ENCODE assay signal across 18 cellular contexts in the genomic region with DNA sequence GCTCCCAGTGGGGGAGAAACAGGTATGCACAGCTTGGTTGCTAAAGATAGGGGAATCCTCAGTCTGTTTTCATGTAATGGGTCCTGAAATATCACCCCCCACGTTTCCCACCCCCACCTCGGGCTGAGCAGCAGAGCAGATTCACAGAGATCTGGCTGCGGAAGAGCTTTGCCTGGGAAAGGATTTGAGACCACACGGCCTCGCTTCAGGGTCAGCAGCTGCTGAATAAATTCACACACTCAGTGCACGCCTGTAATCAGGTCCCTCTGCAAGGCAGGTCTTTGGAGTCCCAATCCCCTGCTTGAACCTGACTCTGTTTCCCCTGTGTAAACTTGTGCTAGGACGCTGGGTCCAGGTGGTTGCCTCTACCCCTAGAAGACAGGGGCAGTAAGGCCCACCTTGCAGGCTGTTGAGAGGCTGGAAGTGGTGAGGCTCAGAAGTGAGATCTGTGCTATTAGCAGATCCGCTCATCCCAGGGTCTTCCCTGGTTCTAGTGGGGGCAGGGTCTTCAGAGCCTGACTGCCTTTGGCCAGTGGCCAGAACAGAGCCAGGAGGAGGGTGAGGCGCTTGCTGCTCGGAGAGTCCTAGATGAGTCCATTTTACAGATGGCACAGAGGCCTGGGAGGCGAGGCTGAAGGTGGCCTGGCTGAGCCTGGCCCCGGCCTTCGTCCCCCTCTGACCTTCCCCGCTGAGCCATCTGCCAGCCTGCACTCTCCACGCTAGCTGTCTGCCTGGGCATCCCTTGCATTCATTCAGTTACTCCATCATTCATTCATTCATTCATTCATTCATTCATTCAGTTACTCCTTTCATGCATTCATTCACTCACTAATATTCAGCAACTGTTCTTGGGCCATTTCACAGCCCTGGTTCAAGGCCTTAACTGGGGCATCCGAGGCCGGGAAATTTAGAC. TPM values are rescaled to one million over a fixed set of nuclear protein-coding genes. Genes with fewer than 3 reads are reported as not detected.
DNase-seq lines count a peak whose midpoint lies in the region; ATAC-seq, FAIRE-seq and TF ChIP-seq lines count a peak whose summit lies in the region.
"Had no signal": no experiment of that assay in that cellular context is flagged by ENCODE, and none has a peak within 500 bp of the region (broad histone marks: within the 10 kb centered on the region; RNA-seq: fewer than 3 reads in every experiment).

No MANE protein-coding gene starts in this region.

- 33% methylated on average over 16 of the region's 17 CpGs for WGBS in HepG2 (ENCODE audit: low lambda C conversion rate)
- 77 to 82% (median 81%) methylated on average over 15 to 17 of the region's 17 CpGs for WGBS in psoas muscle, 3 donors

- no TSS peak for BruUV-seq in HepG2 (replicated peaks; lab: Mats Ljungman, UMichigan)

- H3K79me2 ChIP-seq in HepG2 (ENCODE audit: insufficient read depth, low read length) = no peaks in the 10 kb centered on the region

- H4K20me1 ChIP-seq in HepG2 (ENCODE audit: insufficient read depth, low read length) = no peaks in the 10 kb centered on the region

- intact Hi-C loops in HepG2 (cut with micrococcal nuclease; ENCODE audit: unreplicated experiment) = no loop called here
- intact Hi-C loops in psoas muscle (cut with DNase I) = no loop called here

- H3K9me3 ChIP-seq in HEK293 (ENCODE audit: control insufficient read depth, insufficient read depth, low read depth, low read length) (no peaks in the 10 kb centered on the region), RWPE2 (ENCODE audit: severe bottlenecking) (no peaks in the 10 kb centered on the region), HepG2 (ENCODE audit: low read length) (no peaks in the 10 kb centered on the region), psoas muscle (no peaks in the 10 kb centered on the region)
- H3K9me3 ChIP-seq: BE2C, SJSA1 had no signal

- H3K27me3 ChIP-seq in RWPE2 (ENCODE audit: insufficient read depth, poor library complexity, severe bottlenecking) = no peaks in the 10 kb centered on the region
- H3K27me3 ChIP-seq in HepG2 (ENCODE audit: control insufficient read depth in 1 of 2, insufficient read depth in 2 of 2, low read length in 2 of 2) = peaks cover 12 to 56% of the 10 kb centered on the region in 2 experiments
- H3K27me3 ChIP-seq in psoas muscle (ENCODE audit: insufficient read depth in 3 of 3, low read length in 2 of 3) = no peaks in the 10 kb centered on the region
- H3K27me3 ChIP-seq: BE2C had no signal

- ATAC-seq in RWPE2 (ENCODE audit: low read depth) (no peak), HepG2 (no peak), psoas muscle (no peak), HG03457 (IDR thresholded peaks at IDR 0.05; ENCODE audit: unreplicated experiment) (no peak)
- ATAC-seq: Right ventricle myocardium inferior had no signal

- TF ChIP-seq CTCF in HEK293 (tag by site-specific recombination; IDR thresholded peaks at IDR 0.05) = no peak
- no peak for TF ChIP-seq CTCF in RWPE2 (IDR thresholded peaks at IDR 0.05; ENCODE audit: poor library complexity, severe bottlenecking)
- TF ChIP-seq CTCF in HepG2 (CRISPR knock-in tag; IDR thresholded peaks at IDR 0.05) = no peak
- no peak for TF ChIP-seq CTCF in psoas muscle (IDR thresholded peaks at IDR 0.05)

- no peak overlapping the region for H3K4me2 ChIP-seq in HepG2 (ENCODE audit: low read depth, low read length)

- H3K36me3 ChIP-seq in HEK293 (ENCODE audit: control insufficient read depth in 2 of 2, insufficient read depth in 1 of 2, low read length in 2 of 2) (no peaks in the 10 kb centered on the region), RWPE2 (ENCODE audit: low read depth) (no peaks in the 10 kb centered on the region), HepG2 (replicated peaks in 1 of 2; ENCODE audit: control insufficient read depth in 1 of 2, insufficient read depth in 2 of 2, low read length in 2 of 2) (no peaks in the 10 kb centered on the region), psoas muscle (ENCODE audit: insufficient read depth in 1 of 2, low read depth in 1 of 2) (no peaks in the 10 kb centered on the region)
- H3K36me3 ChIP-seq: BE2C, SJSA1 had no signal

- no peak for TF ChIP-seq RAD21 in HepG2 (CRISPR knock-in tag; IDR thresholded peaks at IDR 0.05)

- no peak overlapping the region for H2AFZ ChIP-seq in HepG2 (ENCODE audit: low read length)

- no peak overlapping the region for H3K9ac ChIP-seq in HepG2 (ENCODE audit: insufficient read depth, low read depth, low read length)

- H3K4me1 ChIP-seq in HEK293 (ENCODE audit: control insufficient read depth, insufficient read depth, low read length) = no peaks in the 10 kb centered on the region
- no peaks in the 10 kb centered on the region for H3K4me1 ChIP-seq in RWPE2 (ENCODE audit: insufficient read depth, poor library complexity, severe bottlenecking)
- H3K4me1 ChIP-seq in HepG2 (ENCODE audit: insufficient read depth, low read length) = 0 out of 2 replicates have a peak, but pooled peaks cover 7% of the 10 kb centered on the region
- no peaks in the 10 kb centered on the region for H3K4me1 ChIP-seq in psoas muscle
- H3K4me1 ChIP-seq: BE2C, SJSA1 had no signal

- peak; percentile 46 for DNase-seq in RWPE2 (ENCODE audit: low spot score)
- DNase-seq in HepG2 (ENCODE audit: low spot score) = no peak
- DNase-seq in psoas muscle = no peak
- no peak for DNase-seq in activated naive CD4-positive, alpha-beta T cell (lab: John Stamatoyannopoulos, UW)
- DNase-seq in ecto neural progenitor cell (ENCODE audit: low spot score) = no peak
- DNase-seq: BE2C, H9, MV-4-11, NCI-H1105 treated with DMSO at 0.1 percent for 48 hours, NCI-H2029 treated with DMSO at 0.1 percent for 48 hours, NCI-H226, NCI-H510A treated with DMSO at 0.1 percent for 48 hours, NCI-H748 treated with DMSO at 0.1 percent for 48 hours had no signal

- H3K4me3 ChIP-seq in HEK293 (ENCODE audit: low read depth, low read length) (no peak overlapping the region), RWPE2 (ENCODE audit: severe bottlenecking) (no peak overlapping the region), HepG2 (replicated peaks in 1 of 3; ENCODE audit: insufficient read depth in 1 of 3, low read depth in 2 of 3, low read length in 3 of 3) (no peak overlapping the region), psoas muscle (no peak overlapping the region)
- H3K4me3 ChIP-seq: SJSA1 had no signal

- CTCF ChIA-PET in HEK293 (lab: Yijun Ruan, JAX) = interaction anchor here (1.3 kb wide), 1 partner anchor 22 kb away, joined by 3 read pairs; no protein-coding TSS in a partner anchor
- CTCF ChIA-PET in HepG2 (lab: Yijun Ruan, JAX; ENCODE audit: low intra/inter-chr PET ratio, low total read pairs) = no interaction called here

- TF ChIP-seq EP300 in HepG2 (IDR thresholded peaks at IDR 0.05; ENCODE audit: low read depth in 2 of 2, low read length in 2 of 2) (no peak), HepG2 (CRISPR knock-in tag; IDR thresholded peaks at IDR 0.05; ENCODE audit: borderline replicate concordance) (no peak)

- POLR2A ChIA-PET in HEK293 (lab: Yijun Ruan, JAX) (interaction anchor here (1.0 kb wide), 1 partner anchor 15 kb away, joined by 4 read pairs; no protein-coding TSS in a partner anchor), HepG2 (lab: Yijun Ruan, JAX) (no interaction called here)

- FAIRE-seq in HepG2 (lab: Jason Lieb, UNC) = no peak
- FAIRE-seq: RCC 7860 had no signal

- in situ Hi-C loops in HepG2 (cut with HindIII; ENCODE audit: extremely low pct_ligation_motif_present, low pct_unique_long_range_greater_than_20kb) = no loop called here

- TF ChIP-seq POLR2A in HepG2 (IDR thresholded peaks at IDR 0.05; ENCODE audit: insufficient read depth in 1 of 2, low read depth in 2 of 2, low read length in 2 of 2) = no peak

- H3K27ac ChIP-seq in HEK293 (ENCODE audit: extremely low read depth, low read depth, low read length) (no peak overlapping the region), RWPE2 (ENCODE audit: poor library complexity, severe bottlenecking) (no peak overlapping the region), HepG2 (ENCODE audit: extremely low read length, insufficient read depth, low read length) (no peak overlapping the region), psoas muscle (peak overlapping the region; percentile 30)
- H3K27ac ChIP-seq: SJSA1 had no signal

TF ChIP-seq in HEK293, 187 proteins besides CTCF, POLR2A, EP300 and RAD21:
- TF ChIP-seq ZBTB1 (tag by site-specific recombination; IDR thresholded peaks at IDR 0.05) (no peak), ZNF24 (tag by site-specific recombination; IDR thresholded peaks at IDR 0.05) (peak; percentile 54; the same call in 1 of the 2 replicates)
TF ChIP-seq in HEK293: peak in this region for 1.

TF ChIP-seq in HepG2, 621 proteins besides CTCF, POLR2A, EP300 and RAD21 (continues in another document):
- TF ChIP-seq SRSF9 (IDR thresholded peaks at IDR 0.05; ENCODE audit: borderline replicate concordance, insufficient read depth, low read depth, low read length, poor library complexity, severe bottlenecking) (no peak), FOXJ3 (CRISPR knock-in tag; IDR thresholded peaks at IDR 0.05; ENCODE audit: borderline replicate concordance) (no peak)

RNA-seq across cellular contexts. Expression of a gene that starts 16.7 kb away (rescaled TPM):
- total RNA-seq in HepG2 (2016; rRNA removed; fragmentation: Illumina TruSeq; extraction: Trizol) (0.09 and 0.11 TPM in 2 replicates), psoas muscle (10 to 100 TPM; 13.7 to 20.4 (median 16.4) TPM)
- not detected in 2 replicates for total RNA-seq in HepG2 (2016; cell fraction: cytosol; rRNA removed; fragmentation: Illumina TruSeq; extraction: Trizol; ENCODE audit: low read depth)
- total RNA-seq in HepG2 (2016; cell fraction: insoluble cytoplasmic fraction; rRNA removed; fragmentation: Illumina TruSeq; extraction: Trizol) = 0.03 and 0.13 TPM in 2 replicates
- 0.03 TPM in 2 replicates for total RNA-seq in HepG2 (2016; cell fraction: membrane; rRNA removed; fragmentation: Illumina TruSeq; extraction: Trizol)
- 0.09 TPM in 1 of 2 replicates, not detected in the other for total RNA-seq in HepG2 (2016; cell fraction: nucleus; rRNA removed; fragmentation: Illumina TruSeq; extraction: Trizol)
- polyA plus RNA-seq in HepG2 (2011; rRNA removed) (0.13 and 0.14 TPM in 2 replicates), psoas muscle (1 to 10 TPM; 8.0 to 9.7 (median 8.2) TPM)
- polyA plus RNA-seq in HepG2 (2011; cell fraction: cytosol; rRNA removed) = 0.09 and 0.15 TPM in 2 replicates
- polyA plus RNA-seq in HepG2 (2011; cell fraction: nucleus; rRNA removed) = 0.28 and 0.82 TPM in 2 replicates
- polyA plus RNA-seq in HepG2 (2012) = 0.20 and 0.31 TPM in 2 replicates
- polyA plus RNA-seq in HepG2 (2016; cell fraction: cytosol; fragmentation: Illumina TruSeq; extraction: Trizol; ENCODE audit: low read depth) = 0.02 and 0.08 TPM in 2 replicates
- polyA plus RNA-seq in HepG2 (2016; cell fraction: insoluble cytoplasmic fraction; fragmentation: Illumina TruSeq; extraction: Trizol; ENCODE audit: low read depth) = 0.03 and 0.09 TPM in 2 replicates
- 0.06 TPM in 1 of 2 replicates, not detected in the other for polyA plus RNA-seq in HepG2 (2016; cell fraction: membrane; fragmentation: Illumina TruSeq; extraction: Trizol; ENCODE audit: low read depth)
- polyA plus RNA-seq in HepG2 (2016; cell fraction: nucleus; fragmentation: Illumina TruSeq; extraction: Trizol; ENCODE audit: insufficient read depth, low read depth) = 0.14 TPM in 1 of 2 replicates, not detected in the other
- 0.14 and 1.5 TPM in 2 replicates for polyA minus RNA-seq in HepG2 (2011; rRNA and poly(A)+ RNA removed; ENCODE audit: low replicate concordance)
- 0.09 and 0.20 TPM in 2 replicates for polyA minus RNA-seq in HepG2 (2011; cell fraction: cytosol; rRNA and poly(A)+ RNA removed)
- 0.13 and 0.25 TPM in 2 replicates for polyA minus RNA-seq in HepG2 (2011; cell fraction: nucleus; rRNA and poly(A)+ RNA removed)

Comparison
In these comparisons a context has a peak if more than half of its experiments do, and no peak if none do; other contexts are left out.
1. RNA of a gene that starts 16.7 kb away (total RNA-seq): 13.7 to 20.4 TPM in psoas muscle; 0.03 to 0.13 TPM in HepG2; every median in the first group is over 10 times any median in the second.